In genomic region chr3:71581981-71582611, GRCh38 we compare ENCODE assay signal across 1 cellular context.
TF ChIP-seq lines count a peak whose summit lies in the region.

No MANE protein-coding gene starts in this region.

TF ChIP-seq in SK-N-SH, 30 proteins besides CTCF, POLR2A, EP300 and RAD21 (continued from another document):
- TF ChIP-seq USF2 (IDR thresholded peaks at IDR 0.05; ENCODE audit: borderline replicate concordance, low read depth, low read length) (no peak), SIN3A (IDR thresholded peaks at IDR 0.05; ENCODE audit: borderline replicate concordance, low read depth, low read length) (peak; percentile 24; the same call in 1 of the 2 replicates), TCF12 (IDR thresholded peaks at IDR 0.05) (no peak), PBX3 (IDR thresholded peaks at IDR 0.05) (no peak)
